In the genomic region with DNA sequence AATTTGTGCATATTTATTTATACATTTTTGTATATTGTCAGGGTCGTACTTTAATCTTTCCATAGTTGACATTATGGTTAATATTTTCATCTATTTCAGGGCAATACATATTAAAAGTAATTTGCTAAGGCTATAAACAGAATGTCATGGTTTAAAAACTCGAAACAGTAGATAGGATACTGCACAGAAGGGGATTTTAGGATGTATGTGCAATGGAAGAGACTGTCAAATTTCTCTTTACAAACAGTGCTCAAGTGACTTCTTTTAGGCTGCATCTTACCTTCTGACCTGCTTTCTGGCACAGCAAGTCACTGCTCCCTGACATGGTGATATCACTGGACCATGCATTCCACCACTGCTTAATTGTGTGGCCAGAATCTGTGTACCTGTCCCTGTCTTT, we compare ENCODE assay signal across 10 cellular contexts.
"Had no signal": no experiment of that assay in that cellular context is flagged by ENCODE, and none has a peak within 500 bp of the region (broad histone marks: within the 10 kb centered on the region; RNA-seq: fewer than 3 reads in every experiment).

No MANE protein-coding gene starts in this region.

- H3K27ac ChIP-seq: GM23248, HL-60, KMS-11 had no signal

- H3K9ac ChIP-seq: GM23248, KMS-11 had no signal

- DNase-seq: GM23248, GOT3, H7, KBM-7 had no signal

- H3K36me3 ChIP-seq: HAP-1 had no signal

- ATAC-seq: HCT116, HepG2 had no signal

- H3K27ac Mint-ChIP-seq: IgD-negative memory B cell had no signal

- H3K4me1 Mint-ChIP-seq: IgD-negative memory B cell had no signal

- H3K27me3 Mint-ChIP-seq: IgD-negative memory B cell had no signal

- H3K36me3 Mint-ChIP-seq: IgD-negative memory B cell had no signal

- H3K9me3 Mint-ChIP-seq: IgD-negative memory B cell had no signal

- H3K9me3 ChIP-seq: HAP-1 had no signal

- H3K4me3 ChIP-seq: GM23248, HAP-1 had no signal

- H3K4me3 Mint-ChIP-seq: IgD-negative memory B cell had no signal
